6 cellular contexts compared by ENCODE assay signal in genomic region chrX:154400369-154400817, GRCh38. TPM values are rescaled to one million over a fixed set of nuclear protein-coding genes. Genes with fewer than 3 reads are reported as not detected.
A peak's percentile ranks its signal among the peaks of the same experiment; 100 is the strongest.
DNase-seq lines count a peak whose midpoint lies in the region; ATAC-seq lines count a peak whose summit lies in the region.
"Not testable (repeated sequence)": the region's sequence is repeated elsewhere in the genome, so short reads cannot be mapped to it uniquely, and the experiment has no call there.

No MANE protein-coding gene starts in this region.

- peaks cover 19 to 34% of the 10 kb centered on the region in 2 donors for H3K36me3 Mint-ChIP-seq in CD4-positive, alpha-beta memory T cell
- H3K36me3 Mint-ChIP-seq in activated T-cell treated with anti-CD3 and anti-CD28 coated beads, Interleukin-2, amount 50 U/mL, for 24 hours (ENCODE audit: low read depth), result peaks cover 47% of the 10 kb centered on the region
- H3K36me3 Mint-ChIP-seq in dendritic cell treated with granulocyte-macrophage colony-stimulating factor and Interleukin-4, amounts not matched to agents 40 ng/mL and 50 ng/mL, for 4 days (ENCODE audit: low read depth), result peaks cover 76% of the 10 kb centered on the region
- peaks cover 45% of the 10 kb centered on the region for H3K36me3 Mint-ChIP-seq in stimulated activated effector memory CD8-positive, alpha-beta T cell treated with anti-CD3 and anti-CD28 coated beads, Interleukin-12 subunit alpha, Interleukin-12 subunit beta, amount 100 ng/mL, for 72 hours

- H3K27ac Mint-ChIP-seq in CD4-positive, alpha-beta memory T cell, result peak overlapping the region; percentile 62 to 100 (median 99)
- peak overlapping the region; percentile 99 for H3K27ac Mint-ChIP-seq in activated T-cell treated with anti-CD3 and anti-CD28 coated beads, Interleukin-2, amount 50 U/mL, for 24 hours
- H3K27ac Mint-ChIP-seq in dendritic cell treated with granulocyte-macrophage colony-stimulating factor and Interleukin-4, amounts not matched to agents 40 ng/mL and 50 ng/mL, for 4 days, result not testable (repeated sequence)
- peak overlapping the region; percentile 100 for H3K27ac Mint-ChIP-seq in stimulated activated effector memory CD8-positive, alpha-beta T cell treated with anti-CD3 and anti-CD28 coated beads, Interleukin-12 subunit alpha, Interleukin-12 subunit beta, amount 100 ng/mL, for 72 hours

- not testable (repeated sequence) for H2BK120ac ChIP-seq in mesenchymal stem cell (ENCODE audit: low read depth, low read length)

- H3K36me3 ChIP-seq in CD4-positive, alpha-beta memory T cell (ENCODE audit: insufficient read depth, low read length), result peaks cover 23% of the 10 kb centered on the region
- H3K36me3 ChIP-seq in NT2/D1 (ENCODE audit: insufficient read depth, insufficient read length, low read length) (peaks cover 29% of the 10 kb centered on the region), mesenchymal stem cell (ENCODE audit: control insufficient read depth in 1 of 2, insufficient read depth in 2 of 2, low read depth in 1 of 2, low read length in 2 of 2) (peaks cover 32 to 46% of the 10 kb centered on the region in 2 experiments)

- CTCF ChIA-PET in CD4-positive, alpha-beta memory T cell (lab: Charles Lee; ENCODE audit: partially characterized antibody), result interaction anchor here (0.9 to 3.1 kb wide), 5 partner anchors 17 to 134 kb away, joined by 3 to 26 read pairs (median 4); partner anchors contain the start of gene SLC10A3

- not testable (repeated sequence) for H3K27me3 ChIP-seq in CD4-positive, alpha-beta memory T cell (ENCODE audit: insufficient read depth, low read length); NT2/D1 (ENCODE audit: insufficient read depth, insufficient read length); mesenchymal stem cell (ENCODE audit: control insufficient read depth in 1 of 2, insufficient read depth in 1 of 2, low read length in 2 of 2)

- not testable (repeated sequence) for H3K23ac ChIP-seq in mesenchymal stem cell (ENCODE audit: low read length in 2 of 2)

- H3K4me2 ChIP-seq in mesenchymal stem cell (ENCODE audit: low read length, poor library complexity, severe bottlenecking), result peak overlapping the region; percentile 59

- H3K9me3 ChIP-seq in CD4-positive, alpha-beta memory T cell (ENCODE audit: control insufficient read depth in 1 of 2, low read length in 2 of 2); NT2/D1 (ENCODE audit: insufficient read depth, low read length); mesenchymal stem cell (ENCODE audit: control insufficient read depth, low read length): not testable (repeated sequence)

- H3K9ac ChIP-seq in NT2/D1 (ENCODE audit: insufficient read length, low read depth) (peak overlapping the region; percentile 56), mesenchymal stem cell (ENCODE audit: low read length) (peak overlapping the region; percentile 99)

- not testable (repeated sequence) for H3K18ac ChIP-seq in mesenchymal stem cell (ENCODE audit: low read depth in 1 of 2, low read length in 2 of 2)

- peak overlapping the region; percentile 96 for H3K27ac ChIP-seq in CD4-positive, alpha-beta memory T cell (ENCODE audit: low read depth, low read length)
- H3K27ac ChIP-seq in mesenchymal stem cell (ENCODE audit: low read length, poor library complexity, severe bottlenecking), result not testable (repeated sequence)

- WGBS in mesenchymal stem cell, result 75% methylated on average over 1 of the region's 6 CpGs

- H3K4me3 ChIP-seq in CD4-positive, alpha-beta memory T cell (ENCODE audit: low read length in 2 of 2); NT2/D1 (ENCODE audit: insufficient read length, low read depth): not testable (repeated sequence)
- H3K4me3 ChIP-seq in mesenchymal stem cell (ENCODE audit: insufficient read depth in 1 of 2, low read depth in 1 of 2, low read length in 2 of 2), result peak overlapping the region in 1 of 2 experiments; percentile 84

- H3K4me1 Mint-ChIP-seq in CD4-positive, alpha-beta memory T cell, result peaks cover 7 to 32% (median 17%) of the 10 kb centered on the region in 4 donors
- not testable (repeated sequence) for H3K4me1 Mint-ChIP-seq in activated T-cell treated with anti-CD3 and anti-CD28 coated beads, Interleukin-2, amount 50 U/mL, for 24 hours (ENCODE audit: low read depth)
- peaks cover 22% of the 10 kb centered on the region for H3K4me1 Mint-ChIP-seq in dendritic cell treated with granulocyte-macrophage colony-stimulating factor and Interleukin-4, amounts not matched to agents 40 ng/mL and 50 ng/mL, for 4 days (ENCODE audit: low read depth)
- H3K4me1 Mint-ChIP-seq in stimulated activated effector memory CD8-positive, alpha-beta T cell treated with anti-CD3 and anti-CD28 coated beads, Interleukin-12 subunit alpha, Interleukin-12 subunit beta, amount 100 ng/mL, for 72 hours, result peaks cover 22% of the 10 kb centered on the region

- not testable (repeated sequence) for H2BK12ac ChIP-seq in mesenchymal stem cell (ENCODE audit: low read length in 2 of 2)

- H4K91ac ChIP-seq in mesenchymal stem cell (ENCODE audit: low read length), result not testable (repeated sequence)

- POLR2A ChIA-PET in CD4-positive, alpha-beta memory T cell (lab: Charles Lee; ENCODE audit: partially characterized antibody), result interaction anchor here (0.8 to 6.0 kb wide), 13 partner anchors 11 to 134 kb away, joined by 3 to 111 read pairs (median 34); partner anchors contain the start of genes ATP6AP1, DNASE1L1, EMD and FAM3A

- not testable (repeated sequence) for H3K79me1 ChIP-seq in mesenchymal stem cell (replicated peaks; ENCODE audit: low read length, poor library complexity, severe bottlenecking)

- ATAC-seq in stimulated activated effector memory CD8-positive, alpha-beta T cell treated with anti-CD3 and anti-CD28 coated beads, Interleukin-12 subunit alpha, Interleukin-12 subunit beta, amount 100 ng/mL, for 72 hours, result not testable (repeated sequence)

- not testable (repeated sequence) for H2AFZ ChIP-seq in mesenchymal stem cell (ENCODE audit: low read depth, low read length)

- peaks cover 15% of the 10 kb centered on the region for H3K4me1 ChIP-seq in CD4-positive, alpha-beta memory T cell (ENCODE audit: insufficient read depth, low read length)
- not testable (repeated sequence) for H3K4me1 ChIP-seq in NT2/D1 (ENCODE audit: insufficient read depth, insufficient read length); mesenchymal stem cell (ENCODE audit: control insufficient read depth, insufficient read depth, low read depth, low read length)

- peaks cover 0 to 13% (median 0%) of the 10 kb centered on the region in 8 donors for H3K9me3 Mint-ChIP-seq in CD4-positive, alpha-beta memory T cell
- not testable (repeated sequence) for H3K9me3 Mint-ChIP-seq in activated T-cell treated with anti-CD3 and anti-CD28 coated beads, Interleukin-2, amount 50 U/mL, for 24 hours; dendritic cell treated with granulocyte-macrophage colony-stimulating factor and Interleukin-4, amounts not matched to agents 40 ng/mL and 50 ng/mL, for 4 days; stimulated activated effector memory CD8-positive, alpha-beta T cell treated with anti-CD3 and anti-CD28 coated beads, Interleukin-12 subunit alpha, Interleukin-12 subunit beta, amount 100 ng/mL, for 72 hours

- H2BK15ac ChIP-seq in mesenchymal stem cell (ENCODE audit: low read depth, poor library complexity, severe bottlenecking), result not testable (repeated sequence)

- H3K4ac ChIP-seq in mesenchymal stem cell (ENCODE audit: low read depth in 1 of 2, low read length in 2 of 2), result not testable (repeated sequence)

- not testable (repeated sequence) for H3K14ac ChIP-seq in mesenchymal stem cell (ENCODE audit: low read length in 2 of 2)

- not testable (repeated sequence) for H2AK5ac ChIP-seq in mesenchymal stem cell (ENCODE audit: low read length, severe bottlenecking)

- peak overlapping the region in 5 of 8 donors; percentile 96 to 99 (median 99) for H3K4me3 Mint-ChIP-seq in CD4-positive, alpha-beta memory T cell
- H3K4me3 Mint-ChIP-seq in activated T-cell treated with anti-CD3 and anti-CD28 coated beads, Interleukin-2, amount 50 U/mL, for 24 hours, result peak overlapping the region; percentile 89
- H3K4me3 Mint-ChIP-seq in dendritic cell treated with granulocyte-macrophage colony-stimulating factor and Interleukin-4, amounts not matched to agents 40 ng/mL and 50 ng/mL, for 4 days, result peak overlapping the region; percentile 91
- peak overlapping the region; percentile 92 for H3K4me3 Mint-ChIP-seq in stimulated activated effector memory CD8-positive, alpha-beta T cell treated with anti-CD3 and anti-CD28 coated beads, Interleukin-12 subunit alpha, Interleukin-12 subunit beta, amount 100 ng/mL, for 72 hours

- H2BK5ac ChIP-seq in mesenchymal stem cell (ENCODE audit: low read depth, low read length, poor library complexity, severe bottlenecking), result not testable (repeated sequence)

- DNase-seq in CD4-positive, alpha-beta memory T cell; NT2/D1 (ENCODE audit: low read depth, low spot score); mesenchymal stem cell; stimulated activated effector memory CD8-positive, alpha-beta T cell treated with anti-CD3 and anti-CD28 coated beads, Interleukin-12 subunit alpha, Interleukin-12 subunit beta, amount 100 ng/mL, for 72 hours (ENCODE audit: low spot score in 2 of 2): not testable (repeated sequence)
- peak; percentile 38 for DNase-seq in activated T-cell treated with anti-CD3 and anti-CD28 coated beads, Interleukin-2, amount 50 U/mL, for 24 hours

- H3K27me3 Mint-ChIP-seq in CD4-positive, alpha-beta memory T cell; activated T-cell treated with anti-CD3 and anti-CD28 coated beads, Interleukin-2, amount 50 U/mL, for 24 hours; dendritic cell treated with granulocyte-macrophage colony-stimulating factor and Interleukin-4, amounts not matched to agents 40 ng/mL and 50 ng/mL, for 4 days: not testable (repeated sequence)

- not testable (repeated sequence) for H4K8ac ChIP-seq in mesenchymal stem cell (ENCODE audit: low read length)

- intact Hi-C loops in CD4-positive, alpha-beta memory T cell (cut with micrococcal nuclease), result not testable (repeated sequence)
- intact Hi-C loops in dendritic cell treated with granulocyte-macrophage colony-stimulating factor and Interleukin-4, amounts not matched to agents 40 ng/mL and 50 ng/mL, for 4 days (cut with micrococcal nuclease), result loop anchor here (10.0 kb wide), 1 partner anchor 54 kb away; the partner anchor contains the start of gene PLXNA3

RNA-seq across cellular contexts. Expression of gene RPL10, which starts 2.2 kb away (rescaled TPM):
- total RNA-seq in CD4-positive, alpha-beta memory T cell, result 1,000 to 10,000 TPM; 5,157 to 5,386 TPM
- 1,000 to 10,000 TPM; 4,018 to 5,740 TPM for polyA plus RNA-seq in CD4-positive, alpha-beta memory T cell
- polyA plus RNA-seq in mesenchymal stem cell (2013, experiment 1 of 2), result 4,138 TPM
- polyA plus RNA-seq in mesenchymal stem cell (2013, experiment 2 of 2), result 3,979 TPM

RNA-seq across cellular contexts. Expression of gene DNASE1L1, which starts 8.7 kb away (rescaled TPM):
- total RNA-seq in CD4-positive, alpha-beta memory T cell, result 10 to 100 TPM; 25.3 to 26.3 TPM
- 10 to 100 TPM; 14.0 to 16.2 TPM for polyA plus RNA-seq in CD4-positive, alpha-beta memory T cell
- 53.5 TPM for polyA plus RNA-seq in mesenchymal stem cell (2013, experiment 1 of 2)
- 52.9 TPM for polyA plus RNA-seq in mesenchymal stem cell (2013, experiment 2 of 2)

RNA-seq across cellular contexts. Expression of gene TAFAZZIN, which starts 10.9 kb away (rescaled TPM):
- total RNA-seq in CD4-positive, alpha-beta memory T cell, result 100 to 1,000 TPM; 139 to 141 TPM
- 10 to 100 TPM; 47.3 to 48.2 TPM for polyA plus RNA-seq in CD4-positive, alpha-beta memory T cell
- polyA plus RNA-seq in mesenchymal stem cell (2013, experiment 1 of 2), result 15.9 TPM
- polyA plus RNA-seq in mesenchymal stem cell (2013, experiment 2 of 2), result 14.1 TPM

RNA-seq across cellular contexts. Expression of gene EMD, which starts 21.3 kb away (rescaled TPM):
- 10 to 100 TPM; 84.3 to 88.7 TPM for total RNA-seq in CD4-positive, alpha-beta memory T cell
- polyA plus RNA-seq in CD4-positive, alpha-beta memory T cell, result 10 to 100 TPM; 30.3 to 38.2 TPM
- 66.4 TPM for polyA plus RNA-seq in mesenchymal stem cell (2013, experiment 1 of 2)
- 66.8 TPM for polyA plus RNA-seq in mesenchymal stem cell (2013, experiment 2 of 2)

RNA-seq across cellular contexts. Expression of gene FLNA, which starts 26.0 kb away (rescaled TPM):
- 100 to 1,000 TPM; 839 to 871 TPM for total RNA-seq in CD4-positive, alpha-beta memory T cell
- polyA plus RNA-seq in CD4-positive, alpha-beta memory T cell, result 100 to 1,000 TPM in 1 of 2 donors, 10 to 100 TPM in 1; 87.4 to 683 TPM
- polyA plus RNA-seq in mesenchymal stem cell (2013, experiment 1 of 2), result 667 TPM
- polyA plus RNA-seq in mesenchymal stem cell (2013, experiment 2 of 2), result 624 TPM
